8 cellular contexts compared by ENCODE assay signal in the genomic region with DNA sequence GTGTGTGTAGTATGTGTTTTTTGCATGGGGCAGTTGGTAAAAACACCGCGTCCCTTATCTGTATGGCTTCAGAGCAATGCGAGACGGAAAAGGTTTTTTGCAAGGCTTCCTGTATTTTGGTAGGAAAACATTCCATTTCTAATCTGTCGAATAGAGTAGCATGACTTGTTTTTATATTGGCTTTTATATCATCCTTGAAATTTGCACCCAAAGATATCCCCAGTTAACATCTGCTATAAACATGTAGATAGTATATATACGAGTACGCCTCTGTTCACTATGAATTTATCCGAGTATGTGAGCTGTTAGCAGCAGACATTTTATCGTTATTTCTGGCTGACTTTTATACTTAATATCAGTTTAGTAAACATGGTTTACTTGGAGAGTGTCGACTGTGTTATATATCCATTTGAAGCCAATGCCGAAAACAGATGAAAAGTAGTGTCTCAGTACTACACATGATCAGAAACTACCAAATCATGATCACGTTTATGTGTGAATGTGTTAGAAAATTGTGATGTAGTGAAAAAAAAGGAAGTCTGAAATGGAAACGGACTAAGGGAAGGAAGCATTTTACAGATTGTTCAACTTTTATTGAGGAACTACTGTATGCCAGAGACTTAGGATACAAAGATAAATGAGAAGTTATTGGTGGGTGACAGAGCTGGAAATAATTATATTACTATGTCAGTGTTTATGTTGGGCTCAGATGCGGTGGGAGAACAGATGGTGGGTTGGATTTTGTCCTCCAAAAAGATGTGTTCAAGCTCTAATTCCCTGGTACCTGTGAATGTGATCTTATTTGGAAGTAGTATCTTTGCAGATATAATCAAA. TPM values are rescaled to one million over a fixed set of nuclear protein-coding genes. Genes with fewer than 3 reads are reported as not detected.
A peak's percentile ranks its signal among the peaks of the same experiment; 100 is the strongest.
DNase-seq lines count a peak whose midpoint lies in the region; ATAC-seq and TF ChIP-seq lines count a peak whose summit lies in the region.

No MANE protein-coding gene starts in this region.

- no peak for TF ChIP-seq CTCF in GM06990 (IDR thresholded peaks at IDR 0.05; ENCODE audit: insufficient read depth, low read length, poor library complexity, severe bottlenecking)
- TF ChIP-seq CTCF in psoas muscle (IDR thresholded peaks at IDR 0.05) = no peak

- peaks cover 27% of the 10 kb centered on the region for H3K4me1 ChIP-seq in NT2/D1 (ENCODE audit: insufficient read depth, insufficient read length)
- peaks cover 34% of the 10 kb centered on the region for H3K4me1 ChIP-seq in psoas muscle

- intact Hi-C loops in psoas muscle (cut with DNase I) = loop anchor here (5.0 to 10.0 kb wide), 4 partner anchors 91 to 357 kb away; no protein-coding TSS in a partner anchor

- peak overlapping the region; percentile 98 for H3K9ac ChIP-seq in NT2/D1 (ENCODE audit: insufficient read length, low read depth)

- peak overlapping the region; percentile 98 for H3K27ac ChIP-seq in epithelial cell of prostate
- H3K27ac ChIP-seq in psoas muscle = peak overlapping the region; percentile 98

- H3K36me3 ChIP-seq in GM06990 (ENCODE audit: control insufficient read depth, insufficient read depth, low read length) = peaks cover 5% of the 10 kb centered on the region; the same call in 1 of the 2 replicates
- H3K36me3 ChIP-seq in NT2/D1 (ENCODE audit: insufficient read depth, insufficient read length, low read length) = peaks cover 41% of the 10 kb centered on the region
- H3K36me3 ChIP-seq in psoas muscle (ENCODE audit: insufficient read depth in 1 of 2, low read depth in 1 of 2) = peaks cover 0 to 16% of the 10 kb centered on the region in 2 donors

- ATAC-seq in psoas muscle (no peak), HG03280 (IDR thresholded peaks at IDR 0.05; ENCODE audit: unreplicated experiment) (no peak), HG02973 (IDR thresholded peaks at IDR 0.05; ENCODE audit: unreplicated experiment) (no peak)

- 4 to 6% (median 5%) methylated on average over 14 of the region's 14 CpGs for WGBS in psoas muscle, 3 donors

- no peaks in the 10 kb centered on the region for H3K27me3 ChIP-seq in GM06990 (replicated peaks; ENCODE audit: control insufficient read depth, insufficient read depth, low read length)
- H3K27me3 ChIP-seq in NT2/D1 (ENCODE audit: insufficient read depth, insufficient read length) = no peaks in the 10 kb centered on the region
- no peaks in the 10 kb centered on the region for H3K27me3 ChIP-seq in psoas muscle (ENCODE audit: insufficient read depth in 3 of 3, low read length in 2 of 3)

- no peak for DNase-seq in GM06990 (ENCODE audit: extremely low read depth, insufficient read length)
- no peak for DNase-seq in NT2/D1 (ENCODE audit: low read depth, low spot score)
- no peak for DNase-seq in epithelial cell of prostate (ENCODE audit: low read depth, low spot score)
- DNase-seq in psoas muscle = no peak
- no peak for DNase-seq in amygdala (lab: John Stamatoyannopoulos, UW)
- DNase-seq in stimulated activated CD4-positive, alpha-beta T cell treated with anti-CD3 and anti-CD28 coated beads, Interleukin-2, amount 100 ng/mL, for 48 hours = no peak

- H3K9me3 ChIP-seq in NT2/D1 (ENCODE audit: insufficient read depth, low read length) = no peaks in the 10 kb centered on the region
- H3K9me3 ChIP-seq in psoas muscle = no peaks in the 10 kb centered on the region

- H3K4me3 ChIP-seq in GM06990 (replicated peaks; ENCODE audit: low read depth, low read length) (peak overlapping the region; percentile 95), NT2/D1 (ENCODE audit: insufficient read length, low read depth) (peak overlapping the region; percentile 97), psoas muscle (peak overlapping the region; percentile 91)

RNA-seq across cellular contexts. Expression of gene LEPR, which starts 1.1 kb away (rescaled TPM):
- 1 to 10 TPM; 1.8 to 7.8 (median 4.7) TPM for total RNA-seq in psoas muscle
- polyA plus RNA-seq in psoas muscle = 1 to 10 TPM in 2 of 3 donors, under 1 TPM in 1; 0.73 to 2.1 (median 1.5) TPM

RNA-seq across cellular contexts. Expression of gene LEPROT, which starts 1.1 kb away (rescaled TPM):
- total RNA-seq in psoas muscle = 10 to 100 TPM; 20.3 to 34.5 (median 27.6) TPM
- polyA plus RNA-seq in psoas muscle = 10 to 100 TPM; 14.9 to 28.7 (median 22.9) TPM
